8 cellular contexts compared by ENCODE assay signal in genomic region chr17:79009397-79010303, GRCh38. TPM values are rescaled to one million over a fixed set of nuclear protein-coding genes. Genes with fewer than 3 reads are reported as not detected.
DNase-seq lines count a peak whose midpoint lies in the region; ATAC-seq lines count a peak whose summit lies in the region.

Gene CANT1, minus strand, starts transcription at chr17:79009764. Its CDS starts 12,142 bp downstream, at chr17:78997622.

- H3K4me1 ChIP-seq in ACC112 (ENCODE audit: control insufficient read depth, insufficient read depth, low read length, unreplicated experiment): peaks cover 28% of the 10 kb centered on the region

- H3K79me2 ChIP-seq in ACC112 (ENCODE audit: control insufficient read depth, insufficient read depth, low read length, unreplicated experiment): peaks cover 45% of the 10 kb centered on the region

- H3K27me3 Mint-ChIP-seq in activated CD4-positive, alpha-beta T cell treated with anti-CD3 and anti-CD28 coated beads for 36 hours: peaks cover 2% of the 10 kb centered on the region

- intact Hi-C loops in activated CD4-positive, alpha-beta T cell treated with anti-CD3 and anti-CD28 coated beads for 36 hours (cut with DNase I, micrococcal nuclease): loop anchor here in 1 of 2 experiments (1.0 kb wide), 3 partner anchors 65 to 795 kb away; partner anchors contain the start of genes BIRC5, ENGASE and USP36
- intact Hi-C loops in left colon (cut with DNase I, micrococcal nuclease): no loop called here

- CTCF ChIA-PET in activated CD4-positive, alpha-beta T cell treated with anti-CD3 and anti-CD28 coated beads for 36 hours (lab: Charles Lee): interaction anchor here (0.5 kb wide), 1 partner anchor 445 kb away, joined by 3 read pairs; no protein-coding TSS in a partner anchor

- H3K36me3 Mint-ChIP-seq in activated CD4-positive, alpha-beta T cell treated with anti-CD3 and anti-CD28 coated beads for 36 hours (ENCODE audit: low read depth): peaks cover 9% of the 10 kb centered on the region

- peak within 1 kb of the TSS; percentile 88 for H3K27ac Mint-ChIP-seq in activated CD4-positive, alpha-beta T cell treated with anti-CD3 and anti-CD28 coated beads for 36 hours

- H3K4me3 Mint-ChIP-seq in activated CD4-positive, alpha-beta T cell treated with anti-CD3 and anti-CD28 coated beads for 36 hours: peak within 1 kb of the TSS; percentile 78

- POLR2A ChIA-PET in activated CD4-positive, alpha-beta T cell treated with anti-CD3 and anti-CD28 coated beads for 36 hours (lab: Charles Lee): interaction anchor here (0.6 kb wide), 2 partner anchors 30 to 34 kb away, joined by 3 to 5 read pairs; no protein-coding TSS in a partner anchor

- H2AFZ ChIP-seq in ACC112 (ENCODE audit: low read length, unreplicated experiment): peak within 1 kb of the TSS; percentile 92

- no peaks in the 10 kb centered on the region for H3K27me3 ChIP-seq in ACC112 (ENCODE audit: insufficient read depth, low read length)

- peak within 1 kb of the TSS; percentile 97 for H3K4me3 ChIP-seq in ACC112 (ENCODE audit: low read depth, low read length)

- peaks cover 40% of the 10 kb centered on the region for H3K4me1 Mint-ChIP-seq in activated CD4-positive, alpha-beta T cell treated with anti-CD3 and anti-CD28 coated beads for 36 hours

- H3K9me3 Mint-ChIP-seq in activated CD4-positive, alpha-beta T cell treated with anti-CD3 and anti-CD28 coated beads for 36 hours (ENCODE audit: low read depth): peaks cover 2% of the 10 kb centered on the region

- ATAC-seq in GM18519 (IDR thresholded peaks at IDR 0.05; ENCODE audit: low FRiP score, unreplicated experiment) (peak; percentile 64), HG03060 (IDR thresholded peaks at IDR 0.05; ENCODE audit: low read depth, unreplicated experiment) (peak; percentile 85), left colon (peak; percentile 56)
- ATAC-seq in activated CD4-positive, alpha-beta T cell treated with anti-CD3 and anti-CD28 coated beads for 36 hours: peak; percentile 97

- DNase-seq in NCI-H345 (lab: John Stamatoyannopoulos, UW) (peak; percentile 84), left colon (peak; percentile 71 to 89)
- peak; percentile 90 for DNase-seq in activated CD4-positive, alpha-beta T cell treated with anti-CD3 and anti-CD28 coated beads for 36 hours
- DNase-seq in stimulated activated CD4-positive, alpha-beta T cell treated with anti-CD3 and anti-CD28 coated beads, Interleukin-1b, Interleukin-23, amount 100 ng/mL, for 48 hours: peak; percentile 80

- H3K27ac ChIP-seq in ACC112 (ENCODE audit: low read depth, low read length) (peak within 1 kb of the TSS; percentile 40), cingulate gyrus (ENCODE audit: low read depth, low read length) (peak within 1 kb of the TSS; percentile 95)

- H3K36me3 ChIP-seq in ACC112 (ENCODE audit: insufficient read depth, low read length): no peaks in the 10 kb centered on the region

RNA-seq across cellular contexts. Expression of gene CANT1, which starts in this region (rescaled TPM):
- 10 to 100 TPM; 44.0 to 52.9 TPM for total RNA-seq in activated CD4-positive, alpha-beta T cell treated with anti-CD3 and anti-CD28 coated beads for 36 hours
- total RNA-seq in left colon: 100 to 1,000 TPM; 302 to 322 TPM

Comparison
In these comparisons a context has a peak if more than half of its experiments do, and no peak if none do; other contexts are left out.
1. Peak in every context shown above with its lines: DNase-seq, ATAC-seq, H3K4me3 ChIP-seq and H3K27ac ChIP-seq.
2. RNA of gene CANT1 (total RNA-seq): 302 to 322 TPM in left colon; 44.0 to 52.9 TPM in activated CD4-positive, alpha-beta T cell treated with anti-CD3 and anti-CD28 coated beads for 36 hours; every median in the first group is over 4 times any median in the second.